Comparison of ENCODE assay signal across 9 cellular contexts in genomic region chr2:126664234-126664633, GRCh38. TPM values are rescaled to one million over a fixed set of nuclear protein-coding genes. Genes with fewer than 3 reads are reported as not detected.
DNase-seq lines count a peak whose midpoint lies in the region; ATAC-seq and TF ChIP-seq lines count a peak whose summit lies in the region.
"Had no signal": no experiment of that assay in that cellular context is flagged by ENCODE, and none has a peak within 500 bp of the region (broad histone marks: within the 10 kb centered on the region; RNA-seq: fewer than 3 reads in every experiment).

No MANE protein-coding gene starts in this region.

- TF ChIP-seq CTCF in chondrocyte (IDR thresholded peaks at IDR 0.05), result no peak
- no peak for TF ChIP-seq CTCF in coronary artery (IDR thresholded peaks at IDR 0.05)

- ATAC-seq in GM19025 (IDR thresholded peaks at IDR 0.05; ENCODE audit: low read depth, unreplicated experiment) (peak; percentile 65), HG03060 (IDR thresholded peaks at IDR 0.05; ENCODE audit: low read depth, unreplicated experiment) (peak; percentile 84)

- peak overlapping the region; percentile 21; the same call in 1 of the 2 replicates for H3K4me3 ChIP-seq in BLaER1
- H3K4me3 ChIP-seq in coronary artery, result no peak overlapping the region

- CTCF ChIA-PET in activated naive CD4-positive, alpha-beta T cell treated with anti-CD3 and anti-CD28 coated beads, Interleukin-2, amount 10 ng/mL, durations not matched to agents 7 days and 5 days (lab: Charles Lee), result interaction anchor here (0.8 to 1.0 kb wide), 3 partner anchors 11 to 400 kb away, joined by 3 to 4 read pairs (median 3); no protein-coding TSS in a partner anchor

- peak overlapping the region; percentile 59 for H3K9ac ChIP-seq in BLaER1

- H3K36me3 ChIP-seq in BLaER1, result peaks cover 68% of the 10 kb centered on the region

- H3K9me3 ChIP-seq in BLaER1, result no peaks in the 10 kb centered on the region

- H3K9me3 Mint-ChIP-seq in activated naive CD4-positive, alpha-beta T cell treated with anti-CD3 and anti-CD28 coated beads, Interleukin-2, amount 10 ng/mL, durations not matched to agents 7 days and 5 days, result no peaks in the 10 kb centered on the region
- no peaks in the 10 kb centered on the region for H3K9me3 Mint-ChIP-seq in chondrocyte (ENCODE audit: low read depth)

- DNase-seq in activated naive CD4-positive, alpha-beta T cell treated with anti-CD3 and anti-CD28 coated beads, Interleukin-2, amount 10 ng/mL, durations not matched to agents 7 days and 5 days, result peak; percentile 51
- DNase-seq in chondrocyte (ENCODE audit: low spot score), result no peak
- no peak for DNase-seq in NCI-H1105 treated with DMSO at 0.1 percent for 48 hours (lab: John Stamatoyannopoulos, UW)
- no peak for DNase-seq in NCI-H526 (lab: John Stamatoyannopoulos, UW)
- no peak for DNase-seq in coronary artery (ENCODE audit: low spot score)
- DNase-seq: SW 1271 had no signal

- H3K36me3 Mint-ChIP-seq in activated naive CD4-positive, alpha-beta T cell treated with anti-CD3 and anti-CD28 coated beads, Interleukin-2, amount 10 ng/mL, durations not matched to agents 7 days and 5 days, result peaks cover 68% of the 10 kb centered on the region
- H3K36me3 Mint-ChIP-seq in chondrocyte (ENCODE audit: low read depth), result peaks cover 4% of the 10 kb centered on the region

- H3K27ac ChIP-seq in BLaER1 (peak overlapping the region; percentile 79), coronary artery (no peak overlapping the region)

- H3K27ac Mint-ChIP-seq in activated naive CD4-positive, alpha-beta T cell treated with anti-CD3 and anti-CD28 coated beads, Interleukin-2, amount 10 ng/mL, durations not matched to agents 7 days and 5 days, result peak overlapping the region; percentile 97
- H3K27ac Mint-ChIP-seq in chondrocyte (ENCODE audit: unreplicated experiment), result no peak overlapping the region

- H3K27me3 Mint-ChIP-seq in activated naive CD4-positive, alpha-beta T cell treated with anti-CD3 and anti-CD28 coated beads, Interleukin-2, amount 10 ng/mL, durations not matched to agents 7 days and 5 days, result no peaks in the 10 kb centered on the region
- no peaks in the 10 kb centered on the region for H3K27me3 Mint-ChIP-seq in chondrocyte (ENCODE audit: low read depth)

- H3K4me3 Mint-ChIP-seq in activated naive CD4-positive, alpha-beta T cell treated with anti-CD3 and anti-CD28 coated beads, Interleukin-2, amount 10 ng/mL, durations not matched to agents 7 days and 5 days, result peak overlapping the region; percentile 56
- H3K4me3 Mint-ChIP-seq in chondrocyte (ENCODE audit: unreplicated experiment), result no peak overlapping the region

- H3K4me1 Mint-ChIP-seq in activated naive CD4-positive, alpha-beta T cell treated with anti-CD3 and anti-CD28 coated beads, Interleukin-2, amount 10 ng/mL, durations not matched to agents 7 days and 5 days, result peaks cover 85% of the 10 kb centered on the region
- peaks cover 24% of the 10 kb centered on the region for H3K4me1 Mint-ChIP-seq in chondrocyte (ENCODE audit: low read depth)

- H3K4me2 ChIP-seq in BLaER1, result peak overlapping the region; percentile 94

- peaks cover 89% of the 10 kb centered on the region for H3K4me1 ChIP-seq in BLaER1

- no peaks in the 10 kb centered on the region for H3K27me3 ChIP-seq in BLaER1

- peaks cover 100% of the 10 kb centered on the region for H4K20me1 ChIP-seq in BLaER1

RNA-seq across cellular contexts. Expression of gene GYPC, which starts 8.3 kb away (rescaled TPM):
- total RNA-seq in chondrocyte, result 29.1 to 48.6 TPM (median 46.4 TPM) in 3 replicates
